In genomic region chr6:15621203-15622044, GRCh38 we compare ENCODE assay signal across 1 cellular context.
TF ChIP-seq lines count a peak whose summit lies in the region.

No MANE protein-coding gene starts in this region.

TF ChIP-seq in K562, 482 proteins besides CTCF, POLR2A, EP300 and RAD21 (continued from another document):
- peak in 1 of 2 experiments; percentile 57; a peak in 1 of 4 replicates for TF ChIP-seq HDAC1 (IDR thresholded peaks at IDR 0.05)
- TF ChIP-seq THAP12 (CRISPR knock-in tag; IDR thresholded peaks at IDR 0.05) = no peak
- TF ChIP-seq FOXJ2 (tag; IDR thresholded peaks at IDR 0.05) = peak; percentile 81; the same call in 1 of the 2 replicates
TF ChIP-seq in K562: peak in this region for 128.
